Comparison of ENCODE assay signal across 17 cellular contexts in genomic region chr11:116563713-116564050, GRCh38.
"Had no signal": no experiment of that assay in that cellular context is flagged by ENCODE, and none has a peak within 500 bp of the region (broad histone marks: within the 10 kb centered on the region; RNA-seq: fewer than 3 reads in every experiment).

No MANE protein-coding gene starts in this region.

- H3K27ac ChIP-seq: gastroesophageal sphincter, neutrophil, sigmoid colon had no signal

- H3K36me3 ChIP-seq: gastroesophageal sphincter, neutrophil, sigmoid colon, upper lobe of left lung had no signal

- H3K4me3 ChIP-seq: gastroesophageal sphincter, sigmoid colon, upper lobe of left lung had no signal

- H3K4me1 ChIP-seq: gastroesophageal sphincter had no signal

- H3K9me3 ChIP-seq: neutrophil, sigmoid colon had no signal

- ATAC-seq: activated CD8-positive, alpha-beta T cell treated with anti-CD3 and anti-CD28 coated beads, Interleukin-2, amount 10 ng/mL, durations not matched to agents 7 days and 5 days; effector memory CD8-positive, alpha-beta T cell; gastroesophageal sphincter; naive thymus-derived CD8-positive, alpha-beta T cell had no signal

- H3K27me3 ChIP-seq: neutrophil, sigmoid colon, upper lobe of left lung had no signal

- DNase-seq: activated CD4-positive, alpha-beta T cell treated with anti-CD3 and anti-CD28 coated beads, Interleukin-2, amount 10 ng/mL, durations not matched to agents 24 days and 14 days; activated CD4-positive, CD25-positive, alpha-beta regulatory T cell; activated CD8-positive, alpha-beta memory T cell treated with anti-CD3 and anti-CD28 coated beads, Interleukin-2, amount 50 U/mL, for 4 hours; activated CD8-positive, alpha-beta T cell treated with anti-CD3 and anti-CD28 coated beads, Interleukin-2, amount 10 ng/mL, durations not matched to agents 7 days and 5 days; activated gamma-delta T cell treated with Interleukin-2 at 50 U/mL for 16 hours; activated T-cell treated with anti-CD3 and anti-CD28 coated beads, Interleukin-2, amount 50 U/mL, for 48 hours; amniotic stem cell; cerebellar nuclear complex; effector memory CD8-positive, alpha-beta T cell; sigmoid colon; stimulated activated CD4-positive, alpha-beta T cell treated with anti-CD3 and anti-CD28 coated beads, Interleukin-1b, Interleukin-23, amount 100 ng/mL, for 48 hours; stimulated activated naive CD8-positive, alpha-beta T cell treated with anti-CD3 and anti-CD28 coated beads, Interleukin-15, amount 100 ng/mL, for 72 hours; SW 1271 had no signal
